ENCODE assay signal across 1 cellular context in genomic region chr5:73764996-73765395, GRCh38.
TF ChIP-seq lines count a peak whose summit lies in the region.

No MANE protein-coding gene starts in this region.

TF ChIP-seq in IMR-90, 13 proteins besides CTCF, POLR2A, EP300 and RAD21:
- TF ChIP-seq ELK1 (IDR thresholded peaks at IDR 0.05; ENCODE audit: borderline replicate concordance, low read depth, low read length) (no peak), BHLHE40 (IDR thresholded peaks at IDR 0.05; ENCODE audit: low read depth, low read length) (no peak), USF2 (IDR thresholded peaks at IDR 0.05; ENCODE audit: low read depth, low read length) (no peak), MAZ (IDR thresholded peaks at IDR 0.05; ENCODE audit: borderline replicate concordance, low read depth, low read length) (no peak), RFX5 (IDR thresholded peaks at IDR 0.05; ENCODE audit: low read depth, low read length) (no peak), CEBPB (IDR thresholded peaks at IDR 0.05; ENCODE audit: low read depth, low read length) (no peak), CHD1 (IDR thresholded peaks at IDR 0.05; ENCODE audit: low read depth, low read length) (no peak), MXI1 (IDR thresholded peaks at IDR 0.05; ENCODE audit: borderline replicate concordance, low read depth, low read length) (no peak), FOS (IDR thresholded peaks at IDR 0.05; ENCODE audit: low read depth, low read length) (no peak), SMC3 (IDR thresholded peaks at IDR 0.05; ENCODE audit: low read depth, low read length) (no peak), NFE2L2 (IDR thresholded peaks at IDR 0.05; ENCODE audit: low read depth, low read length) (no peak), RCOR1 (IDR thresholded peaks at IDR 0.05; ENCODE audit: insufficient replicate concordance, low read length) (no peak), MAFK (IDR thresholded peaks at IDR 0.05; ENCODE audit: low read depth, low read length) (no peak)
